Comparison of ENCODE assay signal across 2 cellular contexts in the genomic region with DNA sequence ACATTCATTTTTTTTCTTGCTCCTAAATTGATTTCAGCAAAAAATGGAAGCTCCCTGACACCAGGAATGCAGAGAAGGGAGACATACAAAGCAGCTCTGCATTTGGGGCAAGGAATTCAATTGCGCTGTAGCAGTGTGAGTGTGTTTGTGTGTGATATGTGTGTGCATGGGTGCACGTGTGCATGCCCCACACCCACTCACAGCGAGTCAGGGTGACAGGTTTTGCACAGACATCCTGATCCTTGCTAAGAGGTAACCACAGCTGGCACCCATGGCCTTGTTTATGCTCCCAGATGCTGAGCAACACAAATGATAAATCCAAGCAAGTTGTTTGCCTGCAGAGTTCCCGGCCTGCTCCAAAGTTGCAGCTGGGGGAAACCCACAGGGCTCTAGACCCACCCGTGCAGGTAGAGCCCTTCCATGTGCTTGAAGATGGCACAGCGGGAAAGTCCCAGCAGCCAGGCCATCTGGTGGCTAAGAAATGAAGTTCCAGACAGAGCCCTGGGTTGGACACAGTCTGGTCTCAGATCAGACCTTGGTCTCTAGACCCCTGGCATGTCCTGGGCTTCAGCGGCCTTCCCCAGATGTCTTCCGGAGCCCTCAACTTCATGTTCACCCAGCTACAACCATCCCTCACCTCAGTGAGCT.
TF ChIP-seq lines count a peak whose summit lies in the region.

No MANE protein-coding gene starts in this region.

TF ChIP-seq in GM23338, 12 proteins besides CTCF, POLR2A, EP300 and RAD21:
- TF ChIP-seq, protein P1, sequence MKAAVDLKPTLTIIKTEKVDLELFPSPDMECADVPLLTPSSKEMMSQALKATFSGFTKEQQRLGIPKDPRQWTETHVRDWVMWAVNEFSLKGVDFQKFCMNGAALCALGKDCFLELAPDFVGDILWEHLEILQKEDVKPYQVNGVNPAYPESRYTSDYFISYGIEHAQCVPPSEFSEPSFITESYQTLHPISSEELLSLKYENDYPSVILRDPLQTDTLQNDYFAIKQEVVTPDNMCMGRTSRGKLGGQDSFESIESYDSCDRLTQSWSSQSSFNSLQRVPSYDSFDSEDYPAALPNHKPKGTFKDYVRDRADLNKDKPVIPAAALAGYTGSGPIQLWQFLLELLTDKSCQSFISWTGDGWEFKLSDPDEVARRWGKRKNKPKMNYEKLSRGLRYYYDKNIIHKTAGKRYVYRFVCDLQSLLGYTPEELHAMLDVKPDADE (IDR thresholded peaks at IDR 0.05), result no peak
- no peak for TF ChIP-seq CREB1 (CRISPR knock-in tag; IDR thresholded peaks at IDR 0.05; ENCODE audit: low read depth)
TF ChIP-seq in GM23338: peak in this region for 0.

TF ChIP-seq in HepG2, 621 proteins besides CTCF, POLR2A, EP300 and RAD21 (continued from another document):
- TF ChIP-seq KDM6A (CRISPR knock-in tag; IDR thresholded peaks at IDR 0.05; ENCODE audit: low read depth) (no peak), ZNF678 (CRISPR knock-in tag; IDR thresholded peaks at IDR 0.05) (no peak), GABPA (IDR thresholded peaks at IDR 0.05; ENCODE audit: low read depth, low read length) (no peak), GABPA (CRISPR knock-in tag; IDR thresholded peaks at IDR 0.05; ENCODE audit: low read depth) (no peak), AGO2 (optimal IDR thresholded peaks at IDR 0.05; ENCODE audit: low read depth, low read length) (no peak), ATF7 (IDR thresholded peaks at IDR 0.05) (no peak), ATF7 (CRISPR knock-in tag; IDR thresholded peaks at IDR 0.05) (no peak)
